8 cellular contexts compared by ENCODE assay signal in genomic region chr21:35529141-35529863, GRCh38.
DNase-seq lines count a peak whose midpoint lies in the region; ATAC-seq and TF ChIP-seq lines count a peak whose summit lies in the region.

No MANE protein-coding gene starts in this region.

- no peaks in the 10 kb centered on the region for H3K27me3 ChIP-seq in ascending aorta
- no peaks in the 10 kb centered on the region for H3K27me3 ChIP-seq in mononuclear cell (ENCODE audit: insufficient read depth, low read length)

- H3K4me3 ChIP-seq in ascending aorta (peak overlapping the region; percentile 46 to 49), mononuclear cell (ENCODE audit: low read length) (peak overlapping the region; percentile 43)

- intact Hi-C loops in ascending aorta (cut with DNase I) = no loop called here

- peak; percentile 50 for ATAC-seq in HG03439 (IDR thresholded peaks at IDR 0.05; ENCODE audit: unreplicated experiment)
- no peak for ATAC-seq in HG02571 (IDR thresholded peaks at IDR 0.05; ENCODE audit: unreplicated experiment)
- ATAC-seq in HG03460 (IDR thresholded peaks at IDR 0.05; ENCODE audit: unreplicated experiment) = no peak
- no peak for ATAC-seq in HG03139 (IDR thresholded peaks at IDR 0.05; ENCODE audit: unreplicated experiment)
- no peak for ATAC-seq in GM18517 (IDR thresholded peaks at IDR 0.05; ENCODE audit: unreplicated experiment)

- H3K9me3 ChIP-seq in ascending aorta (no peaks in the 10 kb centered on the region), mononuclear cell (ENCODE audit: low read depth, low read length) (no peaks in the 10 kb centered on the region)

- TF ChIP-seq CTCF in GM13977 (IDR thresholded peaks at IDR 0.05; ENCODE audit: extremely low read depth, insufficient read depth, missing control alignments) (no peak), ascending aorta (IDR thresholded peaks at IDR 0.05) (no peak)

- in situ Hi-C loops in GM13977 (cut with MboI; ENCODE audit: low pct_unique_long_range_greater_than_20kb, low sequenced_read_pairs, unreplicated experiment) = no loop called here

- DNase-seq in GM13977 (ENCODE audit: low spot score) (peak; percentile 48), ascending aorta (ENCODE audit: low spot score in 2 of 2) (no peak)

- no peaks in the 10 kb centered on the region for H3K4me1 ChIP-seq in ascending aorta
- peaks cover 51% of the 10 kb centered on the region for H3K4me1 ChIP-seq in mononuclear cell (ENCODE audit: insufficient read depth, low read length)

- H3K36me3 ChIP-seq in ascending aorta = no peaks in the 10 kb centered on the region

- H3K27ac ChIP-seq in ascending aorta = no peak overlapping the region
